7 cellular contexts compared by ENCODE assay signal in the genomic region with DNA sequence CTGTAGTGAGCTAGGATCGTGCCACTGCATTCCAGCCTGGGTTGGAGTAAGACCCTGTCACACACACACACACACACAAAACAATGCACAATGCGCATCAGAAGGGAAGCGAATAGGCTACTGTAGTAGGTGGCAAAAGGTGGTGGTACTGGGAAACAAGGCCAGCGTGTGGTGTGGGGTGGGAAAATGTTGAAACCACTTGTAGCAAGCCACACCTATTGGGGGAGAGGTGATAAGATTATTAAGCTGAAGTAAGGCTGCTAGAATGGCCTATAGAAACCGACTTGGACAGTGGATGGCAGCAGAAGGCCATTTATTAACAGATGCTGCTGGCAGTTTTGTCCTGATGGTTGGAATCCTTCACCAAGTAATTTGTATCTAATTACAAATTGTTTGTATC. TPM values are rescaled to one million over a fixed set of nuclear protein-coding genes. Genes with fewer than 3 reads are reported as not detected.
DNase-seq lines count a peak whose midpoint lies in the region; TF ChIP-seq lines count a peak whose summit lies in the region.

No MANE protein-coding gene starts in this region.

- WGBS in sigmoid colon, 2 donors, result 37 to 42% methylated on average over 5 of the region's 5 CpGs

- H3K36me3 ChIP-seq in GM06990 (ENCODE audit: control insufficient read depth, insufficient read depth, low read length) (peaks cover 22% of the 10 kb centered on the region), colonic mucosa (peaks cover 18% of the 10 kb centered on the region), sigmoid colon (peaks cover 16 to 64% (median 25%) of the 10 kb centered on the region in 4 donors)

- no peaks in the 10 kb centered on the region for H3K27me3 ChIP-seq in GM06990 (replicated peaks; ENCODE audit: control insufficient read depth, insufficient read depth, low read length)
- no peaks in the 10 kb centered on the region for H3K27me3 ChIP-seq in colonic mucosa
- no peaks in the 10 kb centered on the region for H3K27me3 ChIP-seq in sigmoid colon

- no peak for TF ChIP-seq POLR2A in sigmoid colon (IDR thresholded peaks at IDR 0.05)

- TF ChIP-seq EP300 in sigmoid colon (IDR thresholded peaks at IDR 0.05), result no peak

- H3K27ac ChIP-seq in colonic mucosa (no peak overlapping the region), sigmoid colon (peak overlapping the region in 2 of 4 donors; percentile 97 to 98)

- no peak overlapping the region for H3K9ac ChIP-seq in colonic mucosa (ENCODE audit: low read depth in 2 of 2, low read length in 2 of 2)

- H3K4me1 ChIP-seq in colonic mucosa, result peaks cover 11% of the 10 kb centered on the region
- peaks cover 0 to 35% (median 31%) of the 10 kb centered on the region in 4 donors for H3K4me1 ChIP-seq in sigmoid colon

- TF ChIP-seq CTCF in GM06990 (IDR thresholded peaks at IDR 0.05; ENCODE audit: insufficient read depth, low read length, poor library complexity, severe bottlenecking) (no peak), colonic mucosa (IDR thresholded peaks at IDR 0.05) (no peak), sigmoid colon (IDR thresholded peaks at IDR 0.05) (no peak)

- intact Hi-C loops in colonic mucosa (cut with DNase I) (no loop called here), sigmoid colon (cut with DNase I) (no loop called here)

- DNase-seq in GM06990 (ENCODE audit: extremely low read depth, insufficient read length) (no peak), NCI-H2227 treated with DMSO at 0.1 percent for 48 hours (lab: John Stamatoyannopoulos, UW) (peak; percentile 6), colonic mucosa (no peak), pons (ENCODE audit: low spot score) (peak; percentile 51), DMS79 (lab: John Stamatoyannopoulos, UW) (no peak), sigmoid colon (no peak), hypothalamus (lab: John Stamatoyannopoulos, UW) (no peak)

- no peaks in the 10 kb centered on the region for H3K9me3 ChIP-seq in colonic mucosa
- no peaks in the 10 kb centered on the region for H3K9me3 ChIP-seq in sigmoid colon

- H3K4me3 ChIP-seq in GM06990 (replicated peaks; ENCODE audit: low read depth, low read length), result peak overlapping the region; percentile 78
- H3K4me3 ChIP-seq in colonic mucosa, result peak overlapping the region; percentile 85
- peak overlapping the region in 1 of 4 donors; percentile 84 for H3K4me3 ChIP-seq in sigmoid colon

RNA-seq across cellular contexts. Expression of gene CHCHD1, which starts 7.2 kb away (rescaled TPM):
- total RNA-seq in colonic mucosa (10 to 100 TPM; 33.7 to 48.5 TPM), sigmoid colon (10 to 100 TPM; 28.1 to 36.6 (median 34.5) TPM)
- 100 to 1,000 TPM in 1 of 3 donors, 10 to 100 TPM in 2; 76.9 to 134 (median 93.7) TPM for polyA plus RNA-seq in sigmoid colon

RNA-seq across cellular contexts. Expression of gene ZSWIM8, which starts 10.8 kb away (rescaled TPM):
- total RNA-seq in colonic mucosa (10 to 100 TPM; 74.7 to 77.1 TPM), sigmoid colon (100 to 1,000 TPM in 1 of 4 donors, 10 to 100 TPM in 3; 42.5 to 138 (median 71.9) TPM)
- 10 to 100 TPM; 34.8 to 64.8 (median 40.2) TPM for polyA plus RNA-seq in sigmoid colon

RNA-seq across cellular contexts. Expression of gene SEC24C, which starts 30.5 kb away (rescaled TPM):
- 10 to 100 TPM; 66.0 to 94.8 TPM for total RNA-seq in colonic mucosa
- total RNA-seq in sigmoid colon, result 10 to 100 TPM; 34.9 to 42.7 (median 39.0) TPM
- polyA plus RNA-seq in sigmoid colon, result 10 to 100 TPM; 25.2 to 52.3 (median 29.8) TPM

RNA-seq across cellular contexts. Expression of gene NDST2, which starts 36.8 kb away (rescaled TPM):
- 10 to 100 TPM; 20.9 to 25.2 TPM for total RNA-seq in colonic mucosa
- 10 to 100 TPM; 23.9 to 56.2 (median 28.3) TPM for total RNA-seq in sigmoid colon
- polyA plus RNA-seq in sigmoid colon, result 10 to 100 TPM in 2 of 3 donors, 1 to 10 TPM in 1; 3.9 to 21.0 (median 17.0) TPM

Comparison
In these comparisons a context has a peak if more than half of its experiments do, and no peak if none do; other contexts are left out.
1. DNase-seq: peak in NCI-H2227 treated with DMSO at 0.1 percent for 48 hours (single experiment) and pons (single experiment); none in GM06990 (single experiment), colonic mucosa (single experiment), DMS79 (single experiment), sigmoid colon (single experiment) and hypothalamus (0 of 51).